Comparison of ENCODE assay signal across 1 cellular context in genomic region chr10:46019170-46019528, GRCh38.
TF ChIP-seq lines count a peak whose summit lies in the region.

No MANE protein-coding gene starts in this region.

TF ChIP-seq in endothelial cell of umbilical vein, 7 proteins besides CTCF, POLR2A, EP300 and RAD21:
- TF ChIP-seq FOS (IDR thresholded peaks at IDR 0.05; ENCODE audit: borderline replicate concordance, insufficient read depth, low read length), result no peak
- TF ChIP-seq EZH2 (IDR thresholded peaks at IDR 0.05; ENCODE audit: borderline replicate concordance, low read depth, low read length, severe bottlenecking), result no peak
- TF ChIP-seq MYC (IDR thresholded peaks at IDR 0.05; ENCODE audit: low read depth, low read length), result no peak
- no peak for TF ChIP-seq MAX (IDR thresholded peaks at IDR 0.05; ENCODE audit: insufficient read depth, insufficient read length)
- TF ChIP-seq GATA2 (IDR thresholded peaks at IDR 0.05; ENCODE audit: insufficient read depth, insufficient read length, low read depth, low read length), result no peak
- no peak for TF ChIP-seq POLR2AphosphoS5 (IDR thresholded peaks at IDR 0.05; ENCODE audit: insufficient read depth, low read depth, low read length)
- TF ChIP-seq JUN (IDR thresholded peaks at IDR 0.05; ENCODE audit: borderline replicate concordance, insufficient read depth, insufficient read length, low read depth), result no peak
